In genomic region chr6:53910834-53911233, GRCh38 we compare ENCODE assay signal across 15 cellular contexts.
DNase-seq lines count a peak whose midpoint lies in the region; ATAC-seq, FAIRE-seq and TF ChIP-seq lines count a peak whose summit lies in the region.
"Had no signal": no experiment of that assay in that cellular context is flagged by ENCODE, and none has a peak within 500 bp of the region (broad histone marks: within the 10 kb centered on the region; RNA-seq: fewer than 3 reads in every experiment).

No MANE protein-coding gene starts in this region.

- BruUV-seq in HepG2 (replicated peaks; lab: Mats Ljungman, UMichigan): no TSS peak

- H2AFZ ChIP-seq in HepG2 (ENCODE audit: low read length): no peak overlapping the region
- H2AFZ ChIP-seq: parathyroid adenoma had no signal

- H3K27ac Mint-ChIP-seq in natural killer cell treated with Interleukin-12 subunit alpha and Interleukin-12 subunit beta and Interleukin-15 and Interleukin-18, amount 100 ng/mL, for 72 hours: no peak overlapping the region
- H3K27ac Mint-ChIP-seq in activated CD8-positive, alpha-beta T cell treated with anti-CD3 and anti-CD28 coated beads for 36 hours: no peak overlapping the region
- H3K27ac Mint-ChIP-seq: activated CD4-positive, alpha-beta memory T cell treated with anti-CD3 and anti-CD28 coated beads, Interleukin-2, amount 10 ng/mL, durations not matched to agents 7 days and 5 days had no signal

- H3K36me3 Mint-ChIP-seq in natural killer cell treated with Interleukin-12 subunit alpha and Interleukin-12 subunit beta and Interleukin-15 and Interleukin-18, amount 100 ng/mL, for 72 hours: peaks cover 5% of the 10 kb centered on the region
- no peaks in the 10 kb centered on the region for H3K36me3 Mint-ChIP-seq in activated CD8-positive, alpha-beta T cell treated with anti-CD3 and anti-CD28 coated beads for 36 hours (ENCODE audit: low read depth)

- whole genome bisulfite sequencing in liver: 80% methylated on average over 4 of the region's 4 CpGs
- 87% methylated on average over 4 of the region's 4 CpGs for WGBS in HepG2 (ENCODE audit: low lambda C conversion rate)

- DNase-seq in HepG2 (ENCODE audit: low spot score) (no peak), frontal cortex (ENCODE audit: low spot score in 2 of 2) (peak in 1 of 2 donors; percentile 5), nucleus accumbens (lab: John Stamatoyannopoulos, UW) (peak in 33 of 56 donors; percentile 2 to 71 (median 34))
- no peak for DNase-seq in natural killer cell treated with Interleukin-12 subunit alpha and Interleukin-12 subunit beta and Interleukin-15 and Interleukin-18, amount 100 ng/mL, for 72 hours (ENCODE audit: low spot score)
- no peak for DNase-seq in activated CD8-positive, alpha-beta T cell treated with anti-CD3 and anti-CD28 coated beads for 36 hours
- DNase-seq: activated CD4-positive, alpha-beta memory T cell treated with anti-CD3 and anti-CD28 coated beads, Interleukin-2, amount 10 ng/mL, durations not matched to agents 7 days and 5 days; cortex of kidney; Karpas-422; NCI-H146 had no signal

- TF ChIP-seq EP300 in HepG2 (IDR thresholded peaks at IDR 0.05; ENCODE audit: low read depth in 2 of 2, low read length in 2 of 2) (no peak), HepG2 (CRISPR knock-in tag; IDR thresholded peaks at IDR 0.05; ENCODE audit: borderline replicate concordance) (no peak)

- POLR2A ChIA-PET in HepG2 (lab: Yijun Ruan, JAX): interaction anchor here (1.3 kb wide), 1 partner anchor 116 kb away, joined by 3 read pairs; the partner anchor contains the start of gene LRRC1
- POLR2A ChIA-PET in activated CD8-positive, alpha-beta T cell treated with anti-CD3 and anti-CD28 coated beads for 36 hours (lab: Charles Lee): no interaction called here

- CTCF ChIA-PET in HepG2 (lab: Yijun Ruan, JAX; ENCODE audit: low intra/inter-chr PET ratio, low total read pairs): no interaction called here
- CTCF ChIA-PET in activated CD8-positive, alpha-beta T cell treated with anti-CD3 and anti-CD28 coated beads for 36 hours (lab: Charles Lee): no interaction called here

- no peaks in the 10 kb centered on the region for H3K4me1 Mint-ChIP-seq in natural killer cell treated with Interleukin-12 subunit alpha and Interleukin-12 subunit beta and Interleukin-15 and Interleukin-18, amount 100 ng/mL, for 72 hours (ENCODE audit: low read depth in 2 of 2)
- H3K4me1 Mint-ChIP-seq in activated CD8-positive, alpha-beta T cell treated with anti-CD3 and anti-CD28 coated beads for 36 hours (ENCODE audit: low read depth): no peaks in the 10 kb centered on the region
- H3K4me1 Mint-ChIP-seq: activated CD4-positive, alpha-beta memory T cell treated with anti-CD3 and anti-CD28 coated beads, Interleukin-2, amount 10 ng/mL, durations not matched to agents 7 days and 5 days had no signal

- no peaks in the 10 kb centered on the region for H4K20me1 ChIP-seq in HepG2 (ENCODE audit: insufficient read depth, low read length)

- in situ Hi-C loops in HepG2 (cut with HindIII; ENCODE audit: extremely low pct_ligation_motif_present, low pct_unique_long_range_greater_than_20kb): no loop called here

- no peak overlapping the region for H3K27ac ChIP-seq in liver (ENCODE audit: low read depth in 1 of 2, low read length in 2 of 2)
- no peak overlapping the region for H3K27ac ChIP-seq in HepG2 (ENCODE audit: extremely low read length, insufficient read depth, low read length)
- H3K27ac ChIP-seq: ascending aorta, parathyroid adenoma had no signal

- H3K27me3 Mint-ChIP-seq in natural killer cell treated with Interleukin-12 subunit alpha and Interleukin-12 subunit beta and Interleukin-15 and Interleukin-18, amount 100 ng/mL, for 72 hours: no peaks in the 10 kb centered on the region
- no peaks in the 10 kb centered on the region for H3K27me3 Mint-ChIP-seq in activated CD8-positive, alpha-beta T cell treated with anti-CD3 and anti-CD28 coated beads for 36 hours
- H3K27me3 Mint-ChIP-seq: activated CD4-positive, alpha-beta memory T cell treated with anti-CD3 and anti-CD28 coated beads, Interleukin-2, amount 10 ng/mL, durations not matched to agents 7 days and 5 days had no signal

- no peak overlapping the region for H3K4me2 ChIP-seq in HepG2 (ENCODE audit: low read depth, low read length)

- TF ChIP-seq RAD21 in liver (IDR thresholded peaks at IDR 0.05): no peak
- no peak for TF ChIP-seq RAD21 in HepG2 (CRISPR knock-in tag; IDR thresholded peaks at IDR 0.05)

- intact Hi-C loops in HepG2 (cut with micrococcal nuclease; ENCODE audit: unreplicated experiment): no loop called here
- intact Hi-C loops in activated CD8-positive, alpha-beta T cell treated with anti-CD3 and anti-CD28 coated beads for 36 hours (cut with micrococcal nuclease): no loop called here

- H3K4me1 ChIP-seq in liver (ENCODE audit: control insufficient read depth in 4 of 4, insufficient read depth in 4 of 4, low read length in 3 of 4) (no peaks in the 10 kb centered on the region), HepG2 (ENCODE audit: insufficient read depth, low read length) (no peaks in the 10 kb centered on the region)
- H3K4me1 ChIP-seq: ascending aorta had no signal

- H3K9me3 ChIP-seq in liver (ENCODE audit: control insufficient read depth in 4 of 4, low read length in 3 of 4): no peaks in the 10 kb centered on the region
- H3K9me3 ChIP-seq in HepG2 (ENCODE audit: low read length): no peaks in the 10 kb centered on the region
- H3K9me3 ChIP-seq: ascending aorta had no signal

- TF ChIP-seq CTCF in liver (IDR thresholded peaks at IDR 0.05; ENCODE audit: low read depth, low read length, missing input control) (no peak), HepG2 (CRISPR knock-in tag; IDR thresholded peaks at IDR 0.05) (no peak)
- TF ChIP-seq CTCF in activated CD8-positive, alpha-beta T cell treated with anti-CD3 and anti-CD28 coated beads for 36 hours (IDR thresholded peaks at IDR 0.05): no peak

- no peak overlapping the region for H3K4me3 Mint-ChIP-seq in natural killer cell treated with Interleukin-12 subunit alpha and Interleukin-12 subunit beta and Interleukin-15 and Interleukin-18, amount 100 ng/mL, for 72 hours
- no peak overlapping the region for H3K4me3 Mint-ChIP-seq in activated CD8-positive, alpha-beta T cell treated with anti-CD3 and anti-CD28 coated beads for 36 hours
- H3K4me3 Mint-ChIP-seq: activated CD4-positive, alpha-beta memory T cell treated with anti-CD3 and anti-CD28 coated beads, Interleukin-2, amount 10 ng/mL, durations not matched to agents 7 days and 5 days had no signal

- H3K27me3 ChIP-seq in liver (ENCODE audit: control insufficient read depth in 4 of 4, insufficient read depth in 4 of 4, low read length in 3 of 4) (no peaks in the 10 kb centered on the region), HepG2 (ENCODE audit: control insufficient read depth in 1 of 2, insufficient read depth in 2 of 2, low read length in 2 of 2) (no peaks in the 10 kb centered on the region)
- H3K27me3 ChIP-seq: ascending aorta had no signal

- H3K4me3 ChIP-seq in liver (ENCODE audit: low read depth in 1 of 3, low read length in 3 of 3) (no peak overlapping the region), HepG2 (replicated peaks in 1 of 3; ENCODE audit: insufficient read depth in 1 of 3, low read depth in 2 of 3, low read length in 3 of 3) (no peak overlapping the region)
- H3K4me3 ChIP-seq: ascending aorta had no signal

- H3K36me3 ChIP-seq in liver (ENCODE audit: control insufficient read depth in 4 of 4, insufficient read depth in 3 of 4, low read depth in 1 of 4, low read length in 3 of 4) (no peaks in the 10 kb centered on the region), HepG2 (replicated peaks in 1 of 2; ENCODE audit: control insufficient read depth in 1 of 2, insufficient read depth in 2 of 2, low read length in 2 of 2) (peaks cover 5 to 36% of the 10 kb centered on the region in 2 experiments; a peak in 4 of 5 replicates)

- H3K9me3 Mint-ChIP-seq in natural killer cell treated with Interleukin-12 subunit alpha and Interleukin-12 subunit beta and Interleukin-15 and Interleukin-18, amount 100 ng/mL, for 72 hours: no peaks in the 10 kb centered on the region
- no peaks in the 10 kb centered on the region for H3K9me3 Mint-ChIP-seq in activated CD8-positive, alpha-beta T cell treated with anti-CD3 and anti-CD28 coated beads for 36 hours
- H3K9me3 Mint-ChIP-seq: activated CD4-positive, alpha-beta memory T cell treated with anti-CD3 and anti-CD28 coated beads, Interleukin-2, amount 10 ng/mL, durations not matched to agents 7 days and 5 days had no signal

- ATAC-seq in HepG2: no peak
- no peak for ATAC-seq in natural killer cell treated with Interleukin-12 subunit alpha and Interleukin-12 subunit beta and Interleukin-15 and Interleukin-18, amount 100 ng/mL, for 72 hours
- ATAC-seq in GM19455 (IDR thresholded peaks at IDR 0.05; ENCODE audit: unreplicated experiment): no peak
- no peak for ATAC-seq in activated CD8-positive, alpha-beta T cell treated with anti-CD3 and anti-CD28 coated beads for 36 hours
- no peak for ATAC-seq in GM19023 (IDR thresholded peaks at IDR 0.05; ENCODE audit: unreplicated experiment)

- no peak for TF ChIP-seq POLR2A in HepG2 (IDR thresholded peaks at IDR 0.05; ENCODE audit: insufficient read depth in 1 of 2, low read depth in 2 of 2, low read length in 2 of 2)

- FAIRE-seq in HepG2 (lab: Jason Lieb, UNC) (no peak), frontal cortex (lab: Jason Lieb, UNC) (peak; percentile 37)
- FAIRE-seq: GM12892 had no signal

- H3K9ac ChIP-seq in liver (ENCODE audit: low read depth in 1 of 2, low read length in 2 of 2) (no peak overlapping the region), HepG2 (ENCODE audit: insufficient read depth, low read depth, low read length) (no peak overlapping the region)
- H3K9ac ChIP-seq: parathyroid adenoma had no signal

- no peaks in the 10 kb centered on the region for H3K79me2 ChIP-seq in HepG2 (ENCODE audit: insufficient read depth, low read length)
- H3K79me2 ChIP-seq: parathyroid adenoma had no signal

TF ChIP-seq in liver, 16 proteins besides CTCF, POLR2A, EP300 and RAD21:
- peak; percentile 10 for TF ChIP-seq SP1 (IDR thresholded peaks at IDR 0.05)
- TF ChIP-seq ATF3 (IDR thresholded peaks at IDR 0.05): no peak
- peak; percentile 85 for TF ChIP-seq NR2F2 (IDR thresholded peaks at IDR 0.05)

TF ChIP-seq in HepG2, 621 proteins besides CTCF, POLR2A, EP300 and RAD21 (continues in another document):
- TF ChIP-seq SP4 (CRISPR knock-in tag; IDR thresholded peaks at IDR 0.05) (no peak), NFIC (IDR thresholded peaks at IDR 0.05; ENCODE audit: low read length) (no peak), KLF11 (CRISPR knock-in tag; IDR thresholded peaks at IDR 0.05) (no peak), BCL3 (CRISPR knock-in tag; IDR thresholded peaks at IDR 0.05) (no peak), HMG20B (CRISPR knock-in tag; conservative IDR thresholded peaks at IDR 0.05) (no peak), HIVEP1 (CRISPR knock-in tag; IDR thresholded peaks at IDR 0.05) (no peak)

Comparison
In these comparisons a context has a peak if more than half of its experiments do, and no peak if none do; other contexts are left out.
1. DNase-seq: peak in nucleus accumbens (33 of 56); none in HepG2 (single experiment), natural killer cell treated with Interleukin-12 subunit alpha and Interleukin-12 subunit beta and Interleukin-15 and Interleukin-18, amount 100 ng/mL, for 72 hours (single experiment) and activated CD8-positive, alpha-beta T cell treated with anti-CD3 and anti-CD28 coated beads for 36 hours (single experiment).